12 cellular contexts compared by ENCODE assay signal in genomic region chr3:120244834-120245225, GRCh38. TPM values are rescaled to one million over a fixed set of nuclear protein-coding genes. Genes with fewer than 3 reads are reported as not detected.
A peak's percentile ranks its signal among the peaks of the same experiment; 100 is the strongest.
DNase-seq lines count a peak whose midpoint lies in the region; ATAC-seq and TF ChIP-seq lines count a peak whose summit lies in the region.
"Had no signal": no experiment of that assay in that cellular context is flagged by ENCODE, and none has a peak within 500 bp of the region (broad histone marks: within the 10 kb centered on the region; RNA-seq: fewer than 3 reads in every experiment).

No MANE protein-coding gene starts in this region.

- POLR2A ChIA-PET in Caco-2 (lab: Charles Lee) = interaction anchor here (1.3 kb wide), 1 partner anchor 172 kb away, joined by 6 read pairs; no protein-coding TSS in a partner anchor

- no peaks in the 10 kb centered on the region for H3K9me3 Mint-ChIP-seq in Caco-2 (ENCODE audit: unreplicated experiment)

- CTCF ChIA-PET in Caco-2 (lab: Charles Lee) = interaction anchor here (1.1 to 3.2 kb wide), 6 partner anchors 24 to 314 kb away, joined by 3 to 62 read pairs (median 4); partner anchors contain the start of gene LRRC58

- no peaks in the 10 kb centered on the region for H3K9me3 ChIP-seq in Caco-2
- H3K9me3 ChIP-seq: heart left ventricle, thoracic aorta had no signal

- TF ChIP-seq CTCF in choroid plexus epithelial cell (conservative IDR thresholded peaks at IDR 0.05; ENCODE audit: low read depth, low read length) = peak; percentile 25
- no peak for TF ChIP-seq CTCF in Caco-2 (IDR thresholded peaks at IDR 0.05; ENCODE audit: insufficient read depth in 1 of 2, low read depth in 1 of 2, low read length in 1 of 2, severe bottlenecking in 1 of 2, unreplicated experiment in 1 of 2)

- no peaks in the 10 kb centered on the region for H3K27me3 ChIP-seq in Caco-2 (replicated peaks; ENCODE audit: control insufficient read depth, insufficient read depth, low read length)

- DNase-seq in DMS 273 treated with DMSO at 0.1 percent for 48 hours (lab: John Stamatoyannopoulos, UW) = peak; percentile 34
- peak; percentile 7 to 10 for DNase-seq in NCI-H1930 (lab: John Stamatoyannopoulos, UW)
- DNase-seq in choroid plexus epithelial cell (ENCODE audit: low read depth) = peak; percentile 33
- peak; percentile 42 for DNase-seq in myocyte (ENCODE audit: low read depth)
- no peak for DNase-seq in Caco-2
- DNase-seq in MV-4-11 (lab: John Stamatoyannopoulos, UW) = no peak
- DNase-seq: left ventricle myocardium superior had no signal

- no peaks in the 10 kb centered on the region for H3K4me1 Mint-ChIP-seq in Caco-2 (ENCODE audit: low read depth, unreplicated experiment)

- intact Hi-C loops in Caco-2 (cut with micrococcal nuclease; ENCODE audit: unreplicated experiment) = loop anchor here (1.0 kb wide), 4 partner anchors 104 to 314 kb away; partner anchors contain the start of gene LRRC58

- no TSS peak for BruUV-seq in Caco-2 (replicated peaks; lab: Mats Ljungman, UMichigan)

- no peaks in the 10 kb centered on the region for H3K4me1 ChIP-seq in Caco-2
- H3K4me1 ChIP-seq: heart left ventricle had no signal

- H3K36me3 Mint-ChIP-seq in Caco-2 (ENCODE audit: insufficient read depth, unreplicated experiment) = no peaks in the 10 kb centered on the region

- no peak overlapping the region for H3K4me3 Mint-ChIP-seq in Caco-2 (ENCODE audit: unreplicated experiment)
- H3K4me3 Mint-ChIP-seq: activated CD8-positive, alpha-beta T cell treated with anti-CD3 and anti-CD28 coated beads, Interleukin-2, amount 10 ng/mL, durations not matched to agents 7 days and 5 days had no signal

- H3K36me3 ChIP-seq in Caco-2 (ENCODE audit: control insufficient read depth, insufficient read depth, low read length) = no peaks in the 10 kb centered on the region
- H3K36me3 ChIP-seq: heart left ventricle, thoracic aorta had no signal

- H3K27me3 Mint-ChIP-seq in Caco-2 (ENCODE audit: insufficient read depth, unreplicated experiment) = no peaks in the 10 kb centered on the region

- no peak for ATAC-seq in HG02973 (IDR thresholded peaks at IDR 0.05; ENCODE audit: unreplicated experiment)
- no peak for ATAC-seq in HG02840 (IDR thresholded peaks at IDR 0.05; ENCODE audit: low FRiP score, unreplicated experiment)

- H3K27ac Mint-ChIP-seq in Caco-2 (ENCODE audit: unreplicated experiment) = no peak overlapping the region
- H3K27ac Mint-ChIP-seq: activated CD8-positive, alpha-beta T cell treated with anti-CD3 and anti-CD28 coated beads, Interleukin-2, amount 10 ng/mL, durations not matched to agents 7 days and 5 days had no signal

- H3K4me3 ChIP-seq in choroid plexus epithelial cell (ENCODE audit: low read depth, low read length) (no peak overlapping the region), Caco-2 (ENCODE audit: low read depth, low read length) (no peak overlapping the region)
- H3K4me3 ChIP-seq: heart left ventricle, thoracic aorta had no signal

RNA-seq across cellular contexts. Expression of gene GPR156, which starts 40.2 kb away (rescaled TPM):
- 1.2 and 1.9 TPM in 2 replicates for total RNA-seq in myocyte
- polyA plus RNA-seq in myocyte (2012) = 0.32 TPM
- 1.7 and 3.1 TPM in 2 replicates for total RNA-seq in Caco-2 (2022)
- total RNA-seq: activated CD8-positive, alpha-beta T cell treated with anti-CD3 and anti-CD28 coated beads, Interleukin-2, amount 10 ng/mL, durations not matched to agents 7 days and 5 days had no signal

Comparison
In these comparisons a context has a peak if more than half of its experiments do, and no peak if none do; other contexts are left out.
1. DNase-seq: peak in DMS 273 treated with DMSO at 0.1 percent for 48 hours (single experiment), NCI-H1930 (2 of 2), choroid plexus epithelial cell (single experiment) and myocyte (single experiment); none in Caco-2 (0 of 2) and MV-4-11 (single experiment).